1 cellular context compared by ENCODE assay signal in genomic region chr4:39341075-39341725, GRCh38.
TF ChIP-seq lines count a peak whose summit lies in the region.

No MANE protein-coding gene starts in this region.

TF ChIP-seq in HepG2, 621 proteins besides CTCF, POLR2A, EP300 and RAD21 (continued from another document and continues in another):
- TF ChIP-seq ZNF230 (CRISPR knock-in tag; IDR thresholded peaks at IDR 0.05) (no peak), ARID4A (CRISPR knock-in tag; IDR thresholded peaks at IDR 0.05; ENCODE audit: borderline replicate concordance) (peak; percentile 49; the same call in 1 of the 2 replicates), MLX (CRISPR knock-in tag; IDR thresholded peaks at IDR 0.05) (0 out of 2 replicates have a peak, but pooled peaks have one; percentile 78), RAD51 (IDR thresholded peaks at IDR 0.05; ENCODE audit: borderline replicate concordance) (no peak), SNAPC4 (CRISPR knock-in tag; IDR thresholded peaks at IDR 0.05) (no peak), ZNF672 (CRISPR knock-in tag; IDR thresholded peaks at IDR 0.05) (no peak), ZNF780A (CRISPR knock-in tag; IDR thresholded peaks at IDR 0.05) (no peak), ZNF331 (CRISPR knock-in tag; IDR thresholded peaks at IDR 0.05) (peak; percentile 71; the same call in 1 of the 2 replicates), ZFP41 (CRISPR knock-in tag; IDR thresholded peaks at IDR 0.05; ENCODE audit: borderline replicate concordance) (no peak), JUND (CRISPR knock-in tag; IDR thresholded peaks at IDR 0.05) (no peak), ZFP82 (CRISPR knock-in tag; IDR thresholded peaks at IDR 0.05; ENCODE audit: borderline replicate concordance) (no peak), TRIM24 (CRISPR knock-in tag; IDR thresholded peaks at IDR 0.05) (no peak), LBX2 (CRISPR knock-in tag; IDR thresholded peaks at IDR 0.05; ENCODE audit: borderline replicate concordance) (no peak), DMAP1 (CRISPR knock-in tag; IDR thresholded peaks at IDR 0.05) (peak; percentile 70), SP1 (IDR thresholded peaks at IDR 0.05) (no peak), SP1 (CRISPR knock-in tag; IDR thresholded peaks at IDR 0.05) (0 out of 2 replicates have a peak, but pooled peaks have one; percentile 17), CCAR2 (optimal IDR thresholded peaks at IDR 0.05; ENCODE audit: low read depth, low read length) (no peak), NFE2L2 (IDR thresholded peaks at IDR 0.05; ENCODE audit: low read length) (no peak), NR3C1 (CRISPR knock-in tag; IDR thresholded peaks at IDR 0.05) (no peak), NR2F2 (IDR thresholded peaks at IDR 0.05; ENCODE audit: borderline replicate concordance, low read depth) (peak; percentile 88), GABPA (IDR thresholded peaks at IDR 0.05; ENCODE audit: low read depth, low read length) (no peak), GABPA (CRISPR knock-in tag; IDR thresholded peaks at IDR 0.05; ENCODE audit: low read depth) (no peak), THRA (CRISPR knock-in tag; IDR thresholded peaks at IDR 0.05; ENCODE audit: borderline replicate concordance) (peak; percentile 87; the same call in 1 of the 2 replicates), NR2C2 (CRISPR knock-in tag; IDR thresholded peaks at IDR 0.05; ENCODE audit: borderline replicate concordance) (peak; percentile 81; the same call in 1 of the 2 replicates), AHDC1 (CRISPR knock-in tag; IDR thresholded peaks at IDR 0.05; ENCODE audit: borderline replicate concordance) (peak; percentile 71; the same call in 1 of the 2 replicates), CENPBD1 (CRISPR knock-in tag; IDR thresholded peaks at IDR 0.05; ENCODE audit: borderline replicate concordance, low read depth) (no peak), ZNF431 (CRISPR knock-in tag; IDR thresholded peaks at IDR 0.05; ENCODE audit: borderline replicate concordance, low read depth) (no peak), ZNF616 (CRISPR knock-in tag; IDR thresholded peaks at IDR 0.05; ENCODE audit: low read depth) (no peak), MLLT10 (CRISPR knock-in tag; IDR thresholded peaks at IDR 0.05) (no peak), ELK4 (CRISPR knock-in tag; IDR thresholded peaks at IDR 0.05; ENCODE audit: borderline replicate concordance) (no peak), SALL1 (CRISPR knock-in tag; IDR thresholded peaks at IDR 0.05) (peak; percentile 81; the same call in 1 of the 2 replicates), SIX4 (CRISPR knock-in tag; IDR thresholded peaks at IDR 0.05) (peak; percentile 60; the same call in 1 of the 2 replicates), ZNF30 (CRISPR knock-in tag; IDR thresholded peaks at IDR 0.05) (no peak), ZBTB34 (CRISPR knock-in tag; IDR thresholded peaks at IDR 0.05) (peak; percentile 66; the same call in 1 of the 2 replicates), KLF16 (CRISPR knock-in tag; IDR thresholded peaks at IDR 0.05) (peak in 1 of 2 experiments; percentile 58; a peak in 1 of 4 replicates), MAFK (conservative IDR thresholded peaks at IDR 0.05 in 1 of 2, IDR thresholded peaks at IDR 0.05 in 1 of 2; ENCODE audit: low read length in 2 of 2) (no peak), HES4 (CRISPR knock-in tag; IDR thresholded peaks at IDR 0.05; ENCODE audit: borderline replicate concordance) (no peak), ZNF136 (CRISPR knock-in tag; IDR thresholded peaks at IDR 0.05; ENCODE audit: low read depth) (peak; percentile 80; the same call in 1 of the 2 replicates)
